ENCODE assay signal across 10 cellular contexts in the genomic region with DNA sequence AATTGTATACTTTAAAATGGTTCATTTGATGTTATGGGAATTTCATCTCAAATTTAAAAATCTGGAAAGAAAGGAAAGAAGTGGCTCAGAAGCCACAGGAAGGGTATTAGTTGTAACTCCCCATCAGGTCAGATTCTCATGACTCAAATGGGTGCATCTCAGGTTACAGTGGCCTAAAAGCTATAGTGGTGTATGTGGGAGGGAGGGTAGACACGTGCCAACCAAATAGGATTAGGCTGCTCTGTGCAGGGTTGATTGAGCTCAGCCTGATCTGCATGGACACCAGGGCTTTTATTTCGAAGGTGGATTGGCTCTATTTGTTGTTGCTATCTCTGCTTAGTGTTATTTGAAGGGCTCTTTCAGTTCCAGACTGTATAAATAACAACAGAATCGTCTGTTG.
A peak's percentile ranks its signal among the peaks of the same experiment; 100 is the strongest.
DNase-seq lines count a peak whose midpoint lies in the region; ATAC-seq and TF ChIP-seq lines count a peak whose summit lies in the region.
"Had no signal": no experiment of that assay in that cellular context is flagged by ENCODE, and none has a peak within 500 bp of the region (broad histone marks: within the 10 kb centered on the region; RNA-seq: fewer than 3 reads in every experiment).

No MANE protein-coding gene starts in this region.

- ATAC-seq in heart left ventricle: peak; percentile 69 to 87 (median 78)
- no peak for ATAC-seq in T-cell (replicated peaks in 1 of 4)

- H3K9me3 Mint-ChIP-seq in T-cell: no peaks in the 10 kb centered on the region

- no peak overlapping the region for H3K27ac Mint-ChIP-seq in T-cell

- no peaks in the 10 kb centered on the region for H3K36me3 Mint-ChIP-seq in T-cell

- H3K27me3 ChIP-seq in Karpas-422 (ENCODE audit: low read length) (no peaks in the 10 kb centered on the region), heart left ventricle (no peaks in the 10 kb centered on the region)
- H3K27me3 ChIP-seq: thyroid gland had no signal

- no peak overlapping the region for H3K4me3 Mint-ChIP-seq in T-cell

- H3K4me3 ChIP-seq in Karpas-422 (ENCODE audit: low read length) (no peak overlapping the region), heart left ventricle (no peak overlapping the region)
- H3K4me3 ChIP-seq: thyroid gland had no signal

- no peak overlapping the region for H2AFZ ChIP-seq in Karpas-422 (ENCODE audit: low read length)

- no peaks in the 10 kb centered on the region for H3K79me2 ChIP-seq in Karpas-422 (ENCODE audit: low read length)

- H3K36me3 ChIP-seq in Karpas-422 (ENCODE audit: insufficient read depth, low read length) (no peaks in the 10 kb centered on the region), heart left ventricle (no peaks in the 10 kb centered on the region)
- H3K36me3 ChIP-seq: thyroid gland had no signal

- peak; percentile 56 for DNase-seq in Karpas-422
- peak; percentile 45 for DNase-seq in OCI-M1 (lab: John Stamatoyannopoulos, UW)
- no peak for DNase-seq in heart left ventricle
- DNase-seq in T-cell: no peak
- DNase-seq in NCI-H2227 (lab: John Stamatoyannopoulos, UW; ENCODE audit: unreplicated experiment): no peak
- DNase-seq in effector CD4-positive, alpha-beta T cell: no peak
- DNase-seq in T1000 (lab: John Stamatoyannopoulos, UW): no peak
- DNase-seq: thyroid gland had no signal

- no peaks in the 10 kb centered on the region for H3K9me3 ChIP-seq in Karpas-422 (ENCODE audit: low read length)
- no peaks in the 10 kb centered on the region for H3K9me3 ChIP-seq in heart left ventricle
- H3K9me3 ChIP-seq: thyroid gland had no signal

- CTCF ChIA-PET in T-cell (lab: Charles Lee): no interaction called here

- H3K4me1 ChIP-seq in Karpas-422 (ENCODE audit: low read length): peaks cover 11% of the 10 kb centered on the region
- peaks cover 0 to 34% (median 7%) of the 10 kb centered on the region in 12 donors for H3K4me1 ChIP-seq in heart left ventricle
- H3K4me1 ChIP-seq: thyroid gland had no signal

- intact Hi-C loops in heart left ventricle (cut with DNase I): no loop called here

- H3K27ac ChIP-seq in C4-2B (peak overlapping the region; percentile 57; the same call in 1 of the 2 replicates), Karpas-422 (ENCODE audit: low read length) (no peak overlapping the region), heart left ventricle (peak overlapping the region in 2 of 12 donors; percentile 2 to 18)
- H3K27ac ChIP-seq: KMS-11, thyroid gland had no signal

- WGBS in heart left ventricle, 4 donors: 17 to 32% (median 20%) methylated on average over 3 of the region's 3 CpGs

- TF ChIP-seq POLR2A in heart left ventricle (IDR thresholded peaks at IDR 0.05): no peak

- H3K4me1 Mint-ChIP-seq in T-cell: no peaks in the 10 kb centered on the region

- no peaks in the 10 kb centered on the region for H4K20me1 ChIP-seq in Karpas-422 (ENCODE audit: insufficient read depth, low read depth, low read length)

- TF ChIP-seq CTCF in C4-2B (conservative IDR thresholded peaks at IDR 0.05): no peak
- no peak for TF ChIP-seq CTCF in heart left ventricle (IDR thresholded peaks at IDR 0.05)

- no peaks in the 10 kb centered on the region for H3K27me3 Mint-ChIP-seq in T-cell

- peak overlapping the region; percentile 4 for H3K4me2 ChIP-seq in Karpas-422 (ENCODE audit: low read depth, low read length, poor library complexity, severe bottlenecking)
- H3K4me2 ChIP-seq: KMS-11 had no signal

- POLR2A ChIA-PET in T-cell (lab: Charles Lee): no interaction called here

- H3K9ac ChIP-seq in Karpas-422 (ENCODE audit: low read length): no peak overlapping the region
- H3K9ac ChIP-seq: KMS-11 had no signal

- no peaks in the 10 kb centered on the region for H3K9me2 ChIP-seq in Karpas-422 (replicated peaks; ENCODE audit: insufficient read depth, low read length)

Comparison
In these comparisons a context has a peak if more than half of its experiments do, and no peak if none do; other contexts are left out.
1. DNase-seq: peak in Karpas-422 (single experiment) and OCI-M1 (single experiment); none in heart left ventricle (0 of 5), T-cell (0 of 34), NCI-H2227 (single experiment), effector CD4-positive, alpha-beta T cell (single experiment) and T1000 (single experiment).
2. ATAC-seq: peak in heart left ventricle (4 of 4); none in T-cell (0 of 4).